ENCODE assay signal across 22 cellular contexts in the genomic region with DNA sequence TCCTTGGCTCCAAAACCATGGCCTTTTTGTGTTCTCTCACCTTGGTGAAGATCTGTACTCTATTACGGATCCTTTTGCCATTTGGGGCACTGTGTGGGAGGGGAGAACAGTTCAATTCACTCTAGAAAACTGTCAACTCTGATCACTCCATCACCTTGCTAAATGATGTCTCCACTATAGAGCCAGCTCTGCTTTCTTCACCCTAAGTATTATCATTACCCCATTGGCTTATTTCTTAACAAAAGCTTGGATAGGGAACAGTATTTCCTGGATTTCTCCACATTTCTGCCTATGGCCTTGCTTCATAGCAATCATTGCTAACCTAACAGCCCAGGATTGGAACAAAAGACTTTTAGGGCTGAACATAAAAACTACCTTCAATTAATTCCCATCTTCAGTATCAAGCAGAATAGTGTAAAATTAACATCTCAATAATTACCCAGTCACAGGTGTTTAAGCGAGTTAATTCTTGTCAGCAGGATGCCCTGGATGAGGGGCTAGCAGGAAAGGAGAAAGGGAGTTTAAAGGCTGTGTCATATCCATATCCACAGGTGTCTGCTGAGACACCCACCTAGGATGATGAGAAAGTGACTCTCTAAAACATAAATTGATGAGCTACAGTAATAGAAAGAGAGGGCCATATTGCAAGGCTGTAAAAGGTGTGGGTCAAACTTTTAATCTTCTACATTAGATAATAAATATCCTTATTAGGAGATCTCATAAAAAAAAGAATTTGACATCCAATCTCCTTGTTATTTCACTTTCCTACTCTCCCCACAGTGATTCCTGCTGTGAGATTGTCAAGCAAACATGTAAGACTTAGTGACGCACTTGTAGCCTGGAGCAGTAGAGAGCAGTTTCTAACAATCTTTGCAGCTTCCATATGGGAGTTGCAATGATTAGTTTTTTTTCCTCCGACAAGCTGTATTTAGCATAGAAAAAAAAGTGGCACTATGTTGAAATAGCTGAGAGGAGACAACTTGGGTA.
A peak's percentile ranks its signal among the peaks of the same experiment; 100 is the strongest.
DNase-seq lines count a peak whose midpoint lies in the region; TF ChIP-seq lines count a peak whose summit lies in the region.
"Had no signal": no experiment of that assay in that cellular context is flagged by ENCODE, and none has a peak within 500 bp of the region (broad histone marks: within the 10 kb centered on the region; RNA-seq: fewer than 3 reads in every experiment).

No MANE protein-coding gene starts in this region.

- no CpG with 5 or more reads among the region's 4 CpGs for WGBS in iPS DF 6.9 (ENCODE audit: insufficient coverage, insufficient read length)

- H3K36me3 ChIP-seq in NT2/D1 (ENCODE audit: insufficient read depth, insufficient read length, low read length) (no peaks in the 10 kb centered on the region), iPS DF 6.9 (ENCODE audit: control insufficient read depth, insufficient read depth, low read length) (no peaks in the 10 kb centered on the region)
- H3K36me3 ChIP-seq: MG63 had no signal

- POLR2A ChIA-PET in HEK293T (lab: Yijun Ruan, JAX), result no interaction called here

- H3K9me3 ChIP-seq in NT2/D1 (ENCODE audit: insufficient read depth, low read length) (no peaks in the 10 kb centered on the region), iPS DF 6.9 (ENCODE audit: control insufficient read depth, insufficient read depth, low read length) (no peaks in the 10 kb centered on the region)
- H3K9me3 ChIP-seq: MG63 had no signal

- H3K27ac ChIP-seq in iPS DF 6.9 (ENCODE audit: low read length), result no peak overlapping the region
- H3K27ac ChIP-seq: GM23248, PC-9, RWPE1 had no signal

- peak; percentile 18 for DNase-seq in HEK293T (ENCODE audit: extremely low spot score)
- DNase-seq in NT2/D1 (ENCODE audit: low read depth, low spot score), result peak; percentile 33
- DNase-seq in iPS DF 6.9 (ENCODE audit: low read depth, low spot score), result peak; percentile 41
- peak; percentile 4 for DNase-seq in non-pigmented ciliary epithelial cell (ENCODE audit: low read depth)
- no peak for DNase-seq in amygdala (lab: John Stamatoyannopoulos, UW)
- no peak for DNase-seq in D341Med (ENCODE audit: low spot score)
- DNase-seq in NCI-H1105 treated with DMSO at 0.1 percent for 48 hours (lab: John Stamatoyannopoulos, UW), result no peak
- DNase-seq: ACHN, AML-193, DMS79 treated with DMSO at 0.1 percent for 48 hours, GM23248, Kasumi-1, MG63, NCI-H1048, NCI-H187, NCI-H2107, NCI-H226, NCI-H524, PC-9, SIG-M5, T-helper 1 cell had no signal

- no peaks in the 10 kb centered on the region for H3K4me1 ChIP-seq in NT2/D1 (ENCODE audit: insufficient read depth, insufficient read length)
- H3K4me1 ChIP-seq in iPS DF 6.9 (ENCODE audit: control insufficient read depth, insufficient read depth, low read length), result peaks cover 4% of the 10 kb centered on the region; the same call in 1 of the 2 replicates

- CTCF ChIA-PET in HEK293T (lab: Yijun Ruan, JAX), result no interaction called here

- no peak overlapping the region for H3K4me3 ChIP-seq in NT2/D1 (ENCODE audit: insufficient read length, low read depth)
- no peak overlapping the region for H3K4me3 ChIP-seq in iPS DF 6.9 (ENCODE audit: low read length)
- H3K4me3 ChIP-seq: GM23248, MG63, PC-9 had no signal

- no peaks in the 10 kb centered on the region for H3K27me3 ChIP-seq in NT2/D1 (ENCODE audit: insufficient read depth, insufficient read length)
- peaks cover 11% of the 10 kb centered on the region for H3K27me3 ChIP-seq in iPS DF 6.9 (ENCODE audit: control insufficient read depth, insufficient read depth, low read length)
- H3K27me3 ChIP-seq: MG63 had no signal

- H3K9ac ChIP-seq in NT2/D1 (ENCODE audit: insufficient read length, low read depth), result no peak overlapping the region
- H3K9ac ChIP-seq: GM23248 had no signal

TF ChIP-seq in HEK293T, 16 proteins besides CTCF, POLR2A, EP300 and RAD21:
- TF ChIP-seq CTBP1 (IDR thresholded peaks at IDR 0.05; ENCODE audit: borderline replicate concordance) (no peak), ZNF384 (IDR thresholded peaks at IDR 0.05) (peak; percentile 59; the same call in 1 of the 2 replicates)

Comparison
In these comparisons a context has a peak if more than half of its experiments do, and no peak if none do; other contexts are left out.
1. DNase-seq: peak in HEK293T (single experiment), NT2/D1 (single experiment), iPS DF 6.9 (single experiment) and non-pigmented ciliary epithelial cell (single experiment); none in amygdala (0 of 56), D341Med (single experiment) and NCI-H1105 treated with DMSO at 0.1 percent for 48 hours (single experiment).